10 cellular contexts compared by ENCODE assay signal in genomic region chr1:208183977-208184901, GRCh38.
DNase-seq lines count a peak whose midpoint lies in the region; ATAC-seq lines count a peak whose summit lies in the region.
"Had no signal": no experiment of that assay in that cellular context is flagged by ENCODE, and none has a peak within 500 bp of the region (broad histone marks: within the 10 kb centered on the region; RNA-seq: fewer than 3 reads in every experiment).

No MANE protein-coding gene starts in this region.

- no peaks in the 10 kb centered on the region for H3K27me3 ChIP-seq in muscle layer of duodenum (ENCODE audit: low read depth, low read length)

- H3K36me3 ChIP-seq in muscle layer of duodenum (ENCODE audit: control insufficient read depth in 1 of 2, insufficient read depth in 2 of 2, low read length in 2 of 2), result no peaks in the 10 kb centered on the region

- no peak overlapping the region for H3K4me3 ChIP-seq in muscle layer of duodenum (ENCODE audit: low read depth in 1 of 2, low read length in 2 of 2)
- H3K4me3 ChIP-seq: GM12878 had no signal

- DNase-seq in COLO829 (ENCODE audit: low spot score) (peak; percentile 48), NCI-H226 (peak; percentile 100), Kasumi-1 (lab: John Stamatoyannopoulos, UW) (no peak), NCI-H128 (lab: John Stamatoyannopoulos, UW; ENCODE audit: unreplicated experiment) (no peak), foreskin melanocyte (no peak)
- DNase-seq: stimulated activated naive CD4-positive, alpha-beta T cell had no signal

- H3K27ac ChIP-seq in cingulate gyrus (ENCODE audit: low read depth, low read length) (peak overlapping the region; percentile 47), muscle layer of duodenum (ENCODE audit: low read length) (peak overlapping the region; percentile 72)

- H3K4me1 ChIP-seq in muscle layer of duodenum (ENCODE audit: control insufficient read depth in 1 of 2, insufficient read depth in 2 of 2, low read length in 2 of 2), result peaks cover 26 to 63% of the 10 kb centered on the region in 2 donors

- ATAC-seq in HG02973 (IDR thresholded peaks at IDR 0.05; ENCODE audit: unreplicated experiment), result no peak
- ATAC-seq: GM12878 had no signal

- no peaks in the 10 kb centered on the region for H3K9me3 ChIP-seq in muscle layer of duodenum (ENCODE audit: control insufficient read depth in 1 of 2, low read length in 2 of 2)

Comparison
In these comparisons a context has a peak if more than half of its experiments do, and no peak if none do; other contexts are left out.
1. DNase-seq: peak in COLO829 (single experiment) and NCI-H226 (single experiment); none in Kasumi-1 (0 of 2), NCI-H128 (single experiment) and foreskin melanocyte (single experiment).